11 cellular contexts compared by ENCODE assay signal in genomic region chr6:129432738-129433137, GRCh38.
DNase-seq lines count a peak whose midpoint lies in the region; ATAC-seq and TF ChIP-seq lines count a peak whose summit lies in the region.
"Had no signal": no experiment of that assay in that cellular context is flagged by ENCODE, and none has a peak within 500 bp of the region (broad histone marks: within the 10 kb centered on the region; RNA-seq: fewer than 3 reads in every experiment).

No MANE protein-coding gene starts in this region.

- H3K4me3 ChIP-seq in Caco-2 (ENCODE audit: low read depth, low read length): no peak overlapping the region
- no peak overlapping the region for H3K4me3 ChIP-seq in PC-9
- no peak overlapping the region for H3K4me3 ChIP-seq in fibroblast of villous mesenchyme (ENCODE audit: low read depth, low read length)
- no peak overlapping the region for H3K4me3 ChIP-seq in dorsolateral prefrontal cortex
- H3K4me3 ChIP-seq in upper lobe of right lung: no peak overlapping the region

- ATAC-seq in GM21515 (IDR thresholded peaks at IDR 0.05; ENCODE audit: unreplicated experiment) (peak; percentile 49), upper lobe of right lung (no peak)

- H3K27ac ChIP-seq in PC-9 (no peak overlapping the region), dorsolateral prefrontal cortex (no peak overlapping the region), caudate nucleus (ENCODE audit: low read depth, low read length) (no peak overlapping the region), upper lobe of right lung (no peak overlapping the region)

- no peaks in the 10 kb centered on the region for H4K20me1 ChIP-seq in PC-9 (ENCODE audit: insufficient read depth)

- DNase-seq in Caco-2 (peak in 1 of 2 experiments; percentile 11), PC-9 (no peak), fibroblast of villous mesenchyme (ENCODE audit: low read depth) (no peak), dorsolateral prefrontal cortex (no peak), caudate nucleus (lab: John Stamatoyannopoulos, UW) (no peak), pons (ENCODE audit: low spot score) (no peak), upper lobe of right lung (no peak)
- DNase-seq: activated CD4-positive, alpha-beta T cell treated with anti-CD3 and anti-CD28 coated beads for 48 hours; activated naive CD4-positive, alpha-beta T cell treated with anti-CD3 and anti-CD28 coated beads, Interleukin-2, amount 10 ng/mL, durations not matched to agents 7 days and 5 days; KG1 had no signal

- H3F3A ChIP-seq in PC-9 (ENCODE audit: insufficient read depth, low read depth): no peaks in the 10 kb centered on the region

- H3K9me2 ChIP-seq in PC-9 (ENCODE audit: insufficient read depth): no peaks in the 10 kb centered on the region; the same call in 1 of the 2 replicates

- peaks cover 12% of the 10 kb centered on the region for H3K27me3 Mint-ChIP-seq in Caco-2 (ENCODE audit: insufficient read depth, unreplicated experiment)
- H3K27me3 Mint-ChIP-seq: activated naive CD4-positive, alpha-beta T cell treated with anti-CD3 and anti-CD28 coated beads, Interleukin-2, amount 10 ng/mL, durations not matched to agents 7 days and 5 days had no signal

- H3K36me3 ChIP-seq in Caco-2 (ENCODE audit: control insufficient read depth, insufficient read depth, low read length) (no peaks in the 10 kb centered on the region), PC-9 (ENCODE audit: low read depth) (no peaks in the 10 kb centered on the region), upper lobe of right lung (no peaks in the 10 kb centered on the region)

- H3K4me2 ChIP-seq in PC-9: no peak overlapping the region

- H3K4me1 Mint-ChIP-seq in Caco-2 (ENCODE audit: low read depth, unreplicated experiment): no peaks in the 10 kb centered on the region
- H3K4me1 Mint-ChIP-seq: activated naive CD4-positive, alpha-beta T cell treated with anti-CD3 and anti-CD28 coated beads, Interleukin-2, amount 10 ng/mL, durations not matched to agents 7 days and 5 days had no signal

- BruUV-seq in Caco-2 (replicated peaks; lab: Mats Ljungman, UMichigan): no TSS peak
- no TSS peak for BruUV-seq in PC-9 (replicated peaks; lab: Mats Ljungman, UMichigan)

- H3K4me3 Mint-ChIP-seq in Caco-2 (ENCODE audit: unreplicated experiment): no peak overlapping the region
- H3K4me3 Mint-ChIP-seq: activated naive CD4-positive, alpha-beta T cell treated with anti-CD3 and anti-CD28 coated beads, Interleukin-2, amount 10 ng/mL, durations not matched to agents 7 days and 5 days had no signal

- H3K79me2 ChIP-seq in PC-9 (ENCODE audit: low read depth): no peaks in the 10 kb centered on the region

- POLR2A ChIA-PET in Caco-2 (lab: Charles Lee): no interaction called here
- POLR2A ChIA-PET in PC-9 (lab: Charles Lee; ENCODE audit: unreplicated experiment): no interaction called here

- H2AFZ ChIP-seq in PC-9: no peak overlapping the region

- H3K27me3 ChIP-seq in Caco-2 (replicated peaks; ENCODE audit: control insufficient read depth, insufficient read depth, low read length): no peaks in the 10 kb centered on the region
- no peaks in the 10 kb centered on the region for H3K27me3 ChIP-seq in PC-9 (ENCODE audit: insufficient read depth, low read depth)
- no peaks in the 10 kb centered on the region for H3K27me3 ChIP-seq in dorsolateral prefrontal cortex
- H3K27me3 ChIP-seq in upper lobe of right lung: no peaks in the 10 kb centered on the region

- no peaks in the 10 kb centered on the region for H3K9me3 Mint-ChIP-seq in Caco-2 (ENCODE audit: unreplicated experiment)
- H3K9me3 Mint-ChIP-seq: activated naive CD4-positive, alpha-beta T cell treated with anti-CD3 and anti-CD28 coated beads, Interleukin-2, amount 10 ng/mL, durations not matched to agents 7 days and 5 days had no signal

- TF ChIP-seq CTCF in Caco-2 (IDR thresholded peaks at IDR 0.05; ENCODE audit: insufficient read depth in 1 of 2, low read depth in 1 of 2, low read length in 1 of 2, severe bottlenecking in 1 of 2, unreplicated experiment in 1 of 2): peak; percentile 40 to 58
- peak; percentile 39; the same call in 1 of the 2 replicates for TF ChIP-seq CTCF in PC-9 (conservative IDR thresholded peaks at IDR 0.05)
- peak; percentile 36 for TF ChIP-seq CTCF in fibroblast of villous mesenchyme (IDR thresholded peaks at IDR 0.05; ENCODE audit: insufficient read depth, low read depth, low read length)
- TF ChIP-seq CTCF in dorsolateral prefrontal cortex (IDR thresholded peaks at IDR 0.05 in 54 of 56, conservative IDR thresholded peaks at IDR 0.05 in 2 of 56; ENCODE audit: low read depth in 1 of 56, partially characterized antibody in 56 of 56): peak in 2 of 56 donors; percentile 13 to 18
- no peak for TF ChIP-seq CTCF in upper lobe of right lung (IDR thresholded peaks at IDR 0.05)

- intact Hi-C loops in Caco-2 (cut with micrococcal nuclease; ENCODE audit: unreplicated experiment): no loop called here
- intact Hi-C loops in PC-9 (cut with micrococcal nuclease; ENCODE audit: unreplicated experiment): no loop called here
- intact Hi-C loops in dorsolateral prefrontal cortex (cut with DNase I): no loop called here
- intact Hi-C loops in upper lobe of right lung (cut with DNase I): no loop called here

- H3K9me3 ChIP-seq in Caco-2: no peaks in the 10 kb centered on the region
- no peaks in the 10 kb centered on the region for H3K9me3 ChIP-seq in PC-9 (ENCODE audit: insufficient read depth, low read depth)
- no peaks in the 10 kb centered on the region for H3K9me3 ChIP-seq in upper lobe of right lung

- CTCF ChIA-PET in Caco-2 (lab: Charles Lee): no interaction called here
- CTCF ChIA-PET in PC-9 (lab: Charles Lee): no interaction called here

- no peaks in the 10 kb centered on the region for H3K36me3 Mint-ChIP-seq in Caco-2 (ENCODE audit: insufficient read depth, unreplicated experiment)
- H3K36me3 Mint-ChIP-seq: activated naive CD4-positive, alpha-beta T cell treated with anti-CD3 and anti-CD28 coated beads, Interleukin-2, amount 10 ng/mL, durations not matched to agents 7 days and 5 days had no signal

- H3K4me1 ChIP-seq in Caco-2 (no peaks in the 10 kb centered on the region), PC-9 (replicated peaks; ENCODE audit: insufficient read depth) (no peaks in the 10 kb centered on the region), upper lobe of right lung (no peaks in the 10 kb centered on the region)

- H3K27ac Mint-ChIP-seq in Caco-2 (ENCODE audit: unreplicated experiment): no peak overlapping the region
- H3K27ac Mint-ChIP-seq: activated naive CD4-positive, alpha-beta T cell treated with anti-CD3 and anti-CD28 coated beads, Interleukin-2, amount 10 ng/mL, durations not matched to agents 7 days and 5 days had no signal
